In the genomic region with DNA sequence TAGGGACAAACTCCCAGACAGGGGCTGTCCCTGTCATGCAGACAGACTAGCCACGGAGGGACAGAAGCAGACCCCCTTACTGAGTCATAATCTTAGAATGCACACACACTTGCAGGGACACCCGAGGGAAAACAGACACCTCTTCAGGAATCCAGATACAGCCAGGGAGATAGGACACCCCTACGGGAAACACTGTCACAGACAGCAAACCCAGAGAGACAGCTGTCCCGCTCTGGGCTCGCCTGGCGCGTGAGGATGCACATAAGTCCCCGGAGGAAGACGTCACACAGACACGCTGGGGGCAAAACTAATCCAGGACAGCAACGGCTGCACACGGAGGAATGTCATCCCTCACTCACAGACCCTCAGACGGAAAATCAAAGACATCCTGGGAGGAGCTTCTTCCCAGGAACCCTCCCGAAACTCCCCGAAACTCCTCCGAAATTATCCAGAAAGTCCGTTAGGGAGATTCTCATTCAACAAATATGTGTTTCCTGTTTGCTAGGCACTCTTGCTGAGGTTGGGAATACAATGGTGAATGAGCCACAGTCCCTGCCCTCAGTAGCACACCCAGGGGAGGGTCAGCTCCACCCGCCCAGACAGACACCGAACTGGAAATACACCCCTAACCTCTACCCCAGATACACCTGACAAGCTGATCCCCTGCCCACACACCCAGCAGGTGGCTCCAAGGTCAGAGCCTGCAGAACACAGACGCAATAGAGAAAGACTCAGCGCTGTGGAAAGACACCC, we compare ENCODE assay signal across 1 cellular context.
TF ChIP-seq lines count a peak whose summit lies in the region.

No MANE protein-coding gene starts in this region.

TF ChIP-seq in endothelial cell of umbilical vein, 7 proteins besides CTCF, POLR2A, EP300 and RAD21:
- TF ChIP-seq FOS (IDR thresholded peaks at IDR 0.05; ENCODE audit: borderline replicate concordance, insufficient read depth, low read length) (no peak), POLR2AphosphoS5 (IDR thresholded peaks at IDR 0.05; ENCODE audit: insufficient read depth, low read depth, low read length) (no peak), MYC (IDR thresholded peaks at IDR 0.05; ENCODE audit: low read depth, low read length) (no peak), EZH2 (IDR thresholded peaks at IDR 0.05; ENCODE audit: borderline replicate concordance, low read depth, low read length, severe bottlenecking) (no peak)
